Comparison of ENCODE assay signal across 1 cellular context in the genomic region with DNA sequence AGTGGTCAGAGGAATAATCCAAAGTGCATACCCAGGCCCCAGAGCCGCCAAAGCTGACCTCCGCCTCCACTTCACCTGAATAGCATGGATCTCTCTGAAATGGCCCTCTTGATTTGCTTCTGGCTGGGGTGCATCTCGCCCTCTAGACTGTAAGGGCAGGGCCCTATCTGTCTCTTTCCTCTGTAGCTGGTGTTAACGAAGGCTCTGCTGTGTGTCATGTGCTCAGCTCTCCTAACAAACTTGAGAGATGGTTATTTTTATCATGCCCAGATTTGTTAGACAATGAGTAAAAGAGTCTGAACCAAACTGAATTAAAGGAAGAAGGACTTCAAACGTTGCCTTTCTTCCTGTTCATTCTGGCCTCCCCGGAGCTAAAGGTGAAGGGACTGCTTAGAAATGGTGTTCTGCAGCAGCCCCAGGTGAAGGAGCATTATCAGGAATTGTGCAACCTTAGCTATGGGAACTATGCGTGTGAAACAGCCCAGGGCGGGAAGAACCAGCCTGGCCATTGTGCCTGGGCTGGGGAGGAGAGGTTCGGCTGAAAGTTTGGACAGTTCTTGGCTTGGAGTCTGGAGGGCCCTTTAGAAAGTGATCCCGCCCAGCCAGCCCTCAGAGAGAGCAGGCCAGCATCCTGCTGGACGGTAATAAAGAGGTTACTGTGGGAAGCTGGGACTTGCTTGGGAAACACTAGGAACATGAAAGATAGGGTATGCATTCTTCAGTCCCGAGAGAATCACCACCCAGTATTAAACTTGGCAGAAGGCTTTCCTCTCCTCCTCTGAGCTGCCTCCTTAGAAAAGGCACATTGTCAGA.
TF ChIP-seq lines count a peak whose summit lies in the region.

No MANE protein-coding gene starts in this region.

TF ChIP-seq in HepG2, 621 proteins besides CTCF, POLR2A, EP300 and RAD21 (continued from another document and continues in another):
- TF ChIP-seq, protein P1, sequence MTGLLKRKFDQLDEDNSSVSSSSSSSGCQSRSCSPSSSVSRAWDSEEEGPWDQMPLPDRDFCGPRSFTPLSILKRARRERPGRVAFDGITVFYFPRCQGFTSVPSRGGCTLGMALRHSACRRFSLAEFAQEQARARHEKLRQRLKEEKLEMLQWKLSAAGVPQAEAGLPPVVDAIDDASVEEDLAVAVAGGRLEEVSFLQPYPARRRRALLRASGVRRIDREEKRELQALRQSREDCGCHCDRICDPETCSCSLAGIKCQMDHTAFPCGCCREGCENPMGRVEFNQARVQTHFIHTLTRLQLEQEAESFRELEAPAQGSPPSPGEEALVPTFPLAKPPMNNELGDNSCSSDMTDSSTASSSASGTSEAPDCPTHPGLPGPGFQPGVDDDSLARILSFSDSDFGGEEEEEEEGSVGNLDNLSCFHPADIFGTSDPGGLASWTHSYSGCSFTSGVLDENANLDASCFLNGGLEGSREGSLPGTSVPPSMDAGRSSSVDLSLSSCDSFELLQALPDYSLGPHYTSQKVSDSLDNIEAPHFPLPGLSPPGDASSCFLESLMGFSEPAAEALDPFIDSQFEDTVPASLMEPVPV (CRISPR knock-in tag; IDR thresholded peaks at IDR 0.05): no peak
- TF ChIP-seq HIVEP1 (CRISPR knock-in tag; IDR thresholded peaks at IDR 0.05) (no peak), CENPT (CRISPR knock-in tag; IDR thresholded peaks at IDR 0.05; ENCODE audit: low read depth) (no peak), EHMT2 (IDR thresholded peaks at IDR 0.05; ENCODE audit: borderline replicate concordance, low read depth, low read length) (no peak), ARID4A (CRISPR knock-in tag; IDR thresholded peaks at IDR 0.05; ENCODE audit: borderline replicate concordance) (0 out of 2 replicates have a peak, but pooled peaks have one; percentile 25), NFKB2 (CRISPR knock-in tag; IDR thresholded peaks at IDR 0.05; ENCODE audit: borderline replicate concordance) (no peak), TCF7L2 (IDR thresholded peaks at IDR 0.05; ENCODE audit: low read depth, low read length) (no peak), ZNF34 (CRISPR knock-in tag; IDR thresholded peaks at IDR 0.05; ENCODE audit: borderline replicate concordance) (no peak), PRMT3 (CRISPR knock-in tag; IDR thresholded peaks at IDR 0.05; ENCODE audit: borderline replicate concordance, low read depth) (no peak), FOSL2 (CRISPR knock-in tag; IDR thresholded peaks at IDR 0.05) (0 out of 2 replicates have a peak, but pooled peaks have one; percentile 24), ZKSCAN1 (IDR thresholded peaks at IDR 0.05; ENCODE audit: low read length) (no peak), ZNF224 (CRISPR knock-in tag; IDR thresholded peaks at IDR 0.05) (0 out of 2 replicates have a peak, but pooled peaks have one; percentile 54), HDAC6 (IDR thresholded peaks at IDR 0.05; ENCODE audit: low read depth, low read length) (no peak), HMGXB4 (CRISPR knock-in tag; IDR thresholded peaks at IDR 0.05; ENCODE audit: borderline replicate concordance in 1 of 2, low read depth in 1 of 2) (no peak), CEBPG (CRISPR knock-in tag; IDR thresholded peaks at IDR 0.05) (peak; percentile 93), ZNF121 (CRISPR knock-in tag; IDR thresholded peaks at IDR 0.05) (no peak), ISL2 (CRISPR knock-in tag; IDR thresholded peaks at IDR 0.05) (0 out of 2 replicates have a peak, but pooled peaks have one; percentile 21), NR2F2 (IDR thresholded peaks at IDR 0.05; ENCODE audit: borderline replicate concordance, low read depth) (no peak), ZNF605 (CRISPR knock-in tag; IDR thresholded peaks at IDR 0.05) (no peak), ZNF44 (CRISPR knock-in tag; IDR thresholded peaks at IDR 0.05) (no peak), CHD4 (IDR thresholded peaks at IDR 0.05; ENCODE audit: borderline replicate concordance, low read length) (no peak), ZZZ3 (CRISPR knock-in tag; IDR thresholded peaks at IDR 0.05; ENCODE audit: borderline replicate concordance) (no peak), ARNT (IDR thresholded peaks at IDR 0.05) (no peak), PBX3 (CRISPR knock-in tag; IDR thresholded peaks at IDR 0.05; ENCODE audit: borderline replicate concordance) (no peak), IKZF4 (CRISPR knock-in tag; IDR thresholded peaks at IDR 0.05; ENCODE audit: borderline replicate concordance, low read depth, not compliant biosample characterization) (no peak), NFATC3 (CRISPR knock-in tag; IDR thresholded peaks at IDR 0.05) (no peak; the same call in 1 of the 2 replicates), ZSCAN20 (CRISPR knock-in tag; IDR thresholded peaks at IDR 0.05; ENCODE audit: borderline replicate concordance) (no peak), PBX2 (CRISPR knock-in tag; IDR thresholded peaks at IDR 0.05) (no peak)
- TF ChIP-seq, protein P2, sequence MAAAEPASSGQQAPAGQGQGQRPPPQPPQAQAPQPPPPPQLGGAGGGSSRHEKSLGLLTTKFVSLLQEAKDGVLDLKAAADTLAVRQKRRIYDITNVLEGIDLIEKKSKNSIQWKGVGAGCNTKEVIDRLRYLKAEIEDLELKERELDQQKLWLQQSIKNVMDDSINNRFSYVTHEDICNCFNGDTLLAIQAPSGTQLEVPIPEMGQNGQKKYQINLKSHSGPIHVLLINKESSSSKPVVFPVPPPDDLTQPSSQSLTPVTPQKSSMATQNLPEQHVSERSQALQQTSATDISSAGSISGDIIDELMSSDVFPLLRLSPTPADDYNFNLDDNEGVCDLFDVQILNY (CRISPR knock-in tag; conservative IDR thresholded peaks at IDR 0.05): 0 out of 2 replicates have a peak, but pooled peaks have one; percentile 33
- TF ChIP-seq, protein P3, sequence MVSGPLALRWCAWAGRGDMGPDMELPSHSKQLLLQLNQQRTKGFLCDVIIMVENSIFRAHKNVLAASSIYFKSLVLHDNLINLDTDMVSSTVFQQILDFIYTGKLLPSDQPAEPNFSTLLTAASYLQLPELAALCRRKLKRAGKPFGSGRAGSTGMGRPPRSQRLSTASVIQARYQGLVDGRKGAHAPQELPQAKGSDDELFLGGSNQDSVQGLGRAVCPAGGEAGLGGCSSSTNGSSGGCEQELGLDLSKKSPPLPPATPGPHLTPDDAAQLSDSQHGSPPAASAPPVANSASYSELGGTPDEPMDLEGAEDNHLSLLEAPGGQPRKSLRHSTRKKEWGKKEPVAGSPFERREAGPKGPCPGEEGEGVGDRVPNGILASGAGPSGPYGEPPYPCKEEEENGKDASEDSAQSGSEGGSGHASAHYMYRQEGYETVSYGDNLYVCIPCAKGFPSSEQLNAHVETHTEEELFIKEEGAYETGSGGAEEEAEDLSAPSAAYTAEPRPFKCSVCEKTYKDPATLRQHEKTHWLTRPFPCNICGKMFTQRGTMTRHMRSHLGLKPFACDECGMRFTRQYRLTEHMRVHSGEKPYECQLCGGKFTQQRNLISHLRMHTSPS (CRISPR knock-in tag; IDR thresholded peaks at IDR 0.05; ENCODE audit: low read depth): no peak
- TF ChIP-seq, protein P4, sequence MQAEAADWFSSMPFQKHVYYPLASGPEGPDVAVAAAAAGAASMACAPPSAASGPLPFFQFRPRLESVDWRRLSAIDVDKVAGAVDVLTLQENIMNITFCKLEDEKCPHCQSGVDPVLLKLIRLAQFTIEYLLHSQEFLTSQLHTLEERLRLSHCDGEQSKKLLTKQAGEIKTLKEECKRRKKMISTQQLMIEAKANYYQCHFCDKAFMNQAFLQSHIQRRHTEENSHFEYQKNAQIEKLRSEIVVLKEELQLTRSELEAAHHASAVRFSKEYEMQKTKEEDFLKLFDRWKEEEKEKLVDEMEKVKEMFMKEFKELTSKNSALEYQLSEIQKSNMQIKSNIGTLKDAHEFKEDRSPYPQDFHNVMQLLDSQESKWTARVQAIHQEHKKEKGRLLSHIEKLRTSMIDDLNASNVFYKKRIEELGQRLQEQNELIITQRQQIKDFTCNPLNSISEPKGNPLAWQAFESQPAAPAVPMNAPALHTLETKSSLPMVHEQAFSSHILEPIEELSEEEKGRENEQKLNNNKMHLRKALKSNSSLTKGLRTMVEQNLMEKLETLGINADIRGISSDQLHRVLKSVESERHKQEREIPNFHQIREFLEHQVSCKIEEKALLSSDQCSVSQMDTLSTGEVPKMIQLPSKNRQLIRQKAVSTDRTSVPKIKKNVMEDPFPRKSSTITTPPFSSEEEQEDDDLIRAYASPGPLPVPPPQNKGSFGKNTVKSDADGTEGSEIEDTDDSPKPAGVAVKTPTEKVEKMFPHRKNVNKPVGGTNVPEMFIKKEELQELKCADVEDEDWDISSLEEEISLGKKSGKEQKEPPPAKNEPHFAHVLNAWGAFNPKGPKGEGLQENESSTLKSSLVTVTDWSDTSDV (CRISPR knock-in tag; IDR thresholded peaks at IDR 0.05): no peak
- TF ChIP-seq, protein P5, sequence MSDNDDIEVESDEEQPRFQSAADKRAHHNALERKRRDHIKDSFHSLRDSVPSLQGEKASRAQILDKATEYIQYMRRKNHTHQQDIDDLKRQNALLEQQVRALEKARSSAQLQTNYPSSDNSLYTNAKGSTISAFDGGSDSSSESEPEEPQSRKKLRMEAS (IDR thresholded peaks at IDR 0.05): 0 out of 2 replicates have a peak, but pooled peaks have one; percentile 13
- TF ChIP-seq, protein P6, sequence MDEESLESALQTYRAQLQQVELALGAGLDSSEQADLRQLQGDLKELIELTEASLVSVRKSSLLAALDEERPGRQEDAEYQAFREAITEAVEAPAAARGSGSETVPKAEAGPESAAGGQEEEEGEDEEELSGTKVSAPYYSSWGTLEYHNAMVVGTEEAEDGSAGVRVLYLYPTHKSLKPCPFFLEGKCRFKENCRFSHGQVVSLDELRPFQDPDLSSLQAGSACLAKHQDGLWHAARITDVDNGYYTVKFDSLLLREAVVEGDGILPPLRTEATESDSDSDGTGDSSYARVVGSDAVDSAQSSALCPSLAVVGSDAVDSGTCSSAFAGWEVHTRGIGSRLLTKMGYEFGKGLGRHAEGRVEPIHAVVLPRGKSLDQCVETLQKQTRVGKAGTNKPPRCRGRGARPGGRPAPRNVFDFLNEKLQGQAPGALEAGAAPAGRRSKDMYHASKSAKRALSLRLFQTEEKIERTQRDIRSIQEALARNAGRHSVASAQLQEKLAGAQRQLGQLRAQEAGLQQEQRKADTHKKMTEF (CRISPR knock-in tag; IDR thresholded peaks at IDR 0.05): no peak
